In genomic region chr3:47006145-47006651, GRCh38 we compare ENCODE assay signal across 1 cellular context.
TF ChIP-seq lines count a peak whose summit lies in the region.

No MANE protein-coding gene starts in this region.

TF ChIP-seq in K562, 482 proteins besides CTCF, POLR2A, EP300 and RAD21:
- no peak for TF ChIP-seq NKRF (IDR thresholded peaks at IDR 0.05; ENCODE audit: borderline replicate concordance)
- TF ChIP-seq NFYB (IDR thresholded peaks at IDR 0.05; ENCODE audit: extremely low read depth, insufficient read length) = no peak
- no peak for TF ChIP-seq ZNF23 (CRISPR knock-in tag; IDR thresholded peaks at IDR 0.05)
- TF ChIP-seq CHD4 (IDR thresholded peaks at IDR 0.05; ENCODE audit: insufficient read depth, insufficient replicate concordance, low read depth, low read length, poor library complexity, severe bottlenecking) = peak; percentile 72
- TF ChIP-seq RUNX1 (IDR thresholded peaks at IDR 0.05; ENCODE audit: low read depth) = no peak
- peak; percentile 61; the same call in 1 of the 2 replicates for TF ChIP-seq ESRRA (IDR thresholded peaks at IDR 0.05; ENCODE audit: borderline replicate concordance, low read depth)
- no peak for TF ChIP-seq ZNF354B (CRISPR knock-in tag; IDR thresholded peaks at IDR 0.05)
- no peak for TF ChIP-seq CBFA2T2 (conservative IDR thresholded peaks at IDR 0.05)
- no peak for TF ChIP-seq FOXJ2 (tag; IDR thresholded peaks at IDR 0.05)
- TF ChIP-seq PTBP1 (IDR thresholded peaks at IDR 0.05; ENCODE audit: low read depth, low read length) = no peak
- TF ChIP-seq, protein P1, sequence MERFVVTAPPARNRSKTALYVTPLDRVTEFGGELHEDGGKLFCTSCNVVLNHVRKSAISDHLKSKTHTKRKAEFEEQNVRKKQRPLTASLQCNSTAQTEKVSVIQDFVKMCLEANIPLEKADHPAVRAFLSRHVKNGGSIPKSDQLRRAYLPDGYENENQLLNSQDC (CRISPR knock-in tag; IDR thresholded peaks at IDR 0.05) = no peak
- no peak for TF ChIP-seq NCOR1 (IDR thresholded peaks at IDR 0.05)
- TF ChIP-seq CEBPG (CRISPR knock-in tag; IDR thresholded peaks at IDR 0.05) = no peak
- TF ChIP-seq CEBPG (tag; conservative IDR thresholded peaks at IDR 0.05 in 1 of 2, IDR thresholded peaks at IDR 0.05 in 1 of 2) = no peak
- TF ChIP-seq TCFL5 (CRISPR knock-in tag; conservative IDR thresholded peaks at IDR 0.05) = no peak
- TF ChIP-seq SMAD3 (CRISPR knock-in tag; conservative IDR thresholded peaks at IDR 0.05) = no peak
- peak; percentile 70; the same call in 1 of the 2 replicates for TF ChIP-seq SMARCA5 (IDR thresholded peaks at IDR 0.05)
- TF ChIP-seq, protein P2, sequence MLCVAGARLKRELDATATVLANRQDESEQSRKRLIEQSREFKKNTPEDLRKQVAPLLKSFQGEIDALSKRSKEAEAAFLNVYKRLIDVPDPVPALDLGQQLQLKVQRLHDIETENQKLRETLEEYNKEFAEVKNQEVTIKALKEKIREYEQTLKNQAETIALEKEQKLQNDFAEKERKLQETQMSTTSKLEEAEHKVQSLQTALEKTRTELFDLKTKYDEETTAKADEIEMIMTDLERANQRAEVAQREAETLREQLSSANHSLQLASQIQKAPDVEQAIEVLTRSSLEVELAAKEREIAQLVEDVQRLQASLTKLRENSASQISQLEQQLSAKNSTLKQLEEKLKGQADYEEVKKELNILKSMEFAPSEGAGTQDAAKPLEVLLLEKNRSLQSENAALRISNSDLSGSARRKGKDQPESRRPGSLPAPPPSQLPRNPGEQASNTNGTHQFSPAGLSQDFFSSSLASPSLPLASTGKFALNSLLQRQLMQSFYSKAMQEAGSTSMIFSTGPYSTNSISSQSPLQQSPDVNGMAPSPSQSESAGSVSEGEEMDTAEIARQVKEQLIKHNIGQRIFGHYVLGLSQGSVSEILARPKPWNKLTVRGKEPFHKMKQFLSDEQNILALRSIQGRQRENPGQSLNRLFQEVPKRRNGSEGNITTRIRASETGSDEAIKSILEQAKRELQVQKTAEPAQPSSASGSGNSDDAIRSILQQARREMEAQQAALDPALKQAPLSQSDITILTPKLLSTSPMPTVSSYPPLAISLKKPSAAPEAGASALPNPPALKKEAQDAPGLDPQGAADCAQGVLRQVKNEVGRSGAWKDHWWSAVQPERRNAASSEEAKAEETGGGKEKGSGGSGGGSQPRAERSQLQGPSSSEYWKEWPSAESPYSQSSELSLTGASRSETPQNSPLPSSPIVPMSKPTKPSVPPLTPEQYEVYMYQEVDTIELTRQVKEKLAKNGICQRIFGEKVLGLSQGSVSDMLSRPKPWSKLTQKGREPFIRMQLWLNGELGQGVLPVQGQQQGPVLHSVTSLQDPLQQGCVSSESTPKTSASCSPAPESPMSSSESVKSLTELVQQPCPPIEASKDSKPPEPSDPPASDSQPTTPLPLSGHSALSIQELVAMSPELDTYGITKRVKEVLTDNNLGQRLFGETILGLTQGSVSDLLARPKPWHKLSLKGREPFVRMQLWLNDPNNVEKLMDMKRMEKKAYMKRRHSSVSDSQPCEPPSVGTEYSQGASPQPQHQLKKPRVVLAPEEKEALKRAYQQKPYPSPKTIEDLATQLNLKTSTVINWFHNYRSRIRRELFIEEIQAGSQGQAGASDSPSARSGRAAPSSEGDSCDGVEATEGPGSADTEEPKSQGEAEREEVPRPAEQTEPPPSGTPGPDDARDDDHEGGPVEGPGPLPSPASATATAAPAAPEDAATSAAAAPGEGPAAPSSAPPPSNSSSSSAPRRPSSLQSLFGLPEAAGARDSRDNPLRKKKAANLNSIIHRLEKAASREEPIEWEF (CRISPR knock-in tag; IDR thresholded peaks at IDR 0.05) = no peak
- no peak for TF ChIP-seq MAFF (IDR thresholded peaks at IDR 0.05; ENCODE audit: low read length)
- no peak for TF ChIP-seq STAT5B (CRISPR knock-in tag; IDR thresholded peaks at IDR 0.05)
- TF ChIP-seq KDM1A (IDR thresholded peaks at IDR 0.05) = peak; percentile 54 to 75
- TF ChIP-seq ADNP (tag; IDR thresholded peaks at IDR 0.05) = peak; percentile 87
- TF ChIP-seq MYBL2 (IDR thresholded peaks at IDR 0.05; ENCODE audit: low read depth) = no peak
- no peak for TF ChIP-seq MYBL2 (CRISPR knock-in tag; IDR thresholded peaks at IDR 0.05; ENCODE audit: borderline replicate concordance)
- no peak for TF ChIP-seq SRSF3 (IDR thresholded peaks at IDR 0.05; ENCODE audit: insufficient read depth, low read length)
- TF ChIP-seq, protein P3, sequence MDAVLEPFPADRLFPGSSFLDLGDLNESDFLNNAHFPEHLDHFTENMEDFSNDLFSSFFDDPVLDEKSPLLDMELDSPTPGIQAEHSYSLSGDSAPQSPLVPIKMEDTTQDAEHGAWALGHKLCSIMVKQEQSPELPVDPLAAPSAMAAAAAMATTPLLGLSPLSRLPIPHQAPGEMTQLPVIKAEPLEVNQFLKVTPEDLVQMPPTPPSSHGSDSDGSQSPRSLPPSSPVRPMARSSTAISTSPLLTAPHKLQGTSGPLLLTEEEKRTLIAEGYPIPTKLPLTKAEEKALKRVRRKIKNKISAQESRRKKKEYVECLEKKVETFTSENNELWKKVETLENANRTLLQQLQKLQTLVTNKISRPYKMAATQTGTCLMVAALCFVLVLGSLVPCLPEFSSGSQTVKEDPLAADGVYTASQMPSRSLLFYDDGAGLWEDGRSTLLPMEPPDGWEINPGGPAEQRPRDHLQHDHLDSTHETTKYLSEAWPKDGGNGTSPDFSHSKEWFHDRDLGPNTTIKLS (IDR thresholded peaks at IDR 0.05; ENCODE audit: borderline replicate concordance, low read depth) = no peak
- no peak for TF ChIP-seq SIRT6 (IDR thresholded peaks at IDR 0.05; ENCODE audit: low read depth, low read length)
- peak; percentile 48; the same call in 1 of the 2 replicates for TF ChIP-seq HDAC2 (IDR thresholded peaks at IDR 0.05)
- TF ChIP-seq NFIX (CRISPR knock-in tag; IDR thresholded peaks at IDR 0.05; ENCODE audit: low read depth) = no peak
- TF ChIP-seq CBX1 (IDR thresholded peaks at IDR 0.05; ENCODE audit: low read depth) = peak; percentile 76; the same call in 1 of the 2 replicates
- no peak for TF ChIP-seq ETV1 (tag; conservative IDR thresholded peaks at IDR 0.05; ENCODE audit: low read depth)
- peak; percentile 93 for TF ChIP-seq BCOR (IDR thresholded peaks at IDR 0.05)
- TF ChIP-seq ZNF668 (CRISPR knock-in tag; IDR thresholded peaks at IDR 0.05) = no peak
- TF ChIP-seq CBX3 (IDR thresholded peaks at IDR 0.05; ENCODE audit: borderline replicate concordance in 1 of 2, low read length in 2 of 2) = 0 out of 3 replicates have a peak, but pooled peaks of 1 of the 2 experiments have one; percentile 11
- TF ChIP-seq PHF20 (IDR thresholded peaks at IDR 0.05; ENCODE audit: partially characterized antibody) = no peak
